ENCODE assay signal across 20 cellular contexts in the genomic region with DNA sequence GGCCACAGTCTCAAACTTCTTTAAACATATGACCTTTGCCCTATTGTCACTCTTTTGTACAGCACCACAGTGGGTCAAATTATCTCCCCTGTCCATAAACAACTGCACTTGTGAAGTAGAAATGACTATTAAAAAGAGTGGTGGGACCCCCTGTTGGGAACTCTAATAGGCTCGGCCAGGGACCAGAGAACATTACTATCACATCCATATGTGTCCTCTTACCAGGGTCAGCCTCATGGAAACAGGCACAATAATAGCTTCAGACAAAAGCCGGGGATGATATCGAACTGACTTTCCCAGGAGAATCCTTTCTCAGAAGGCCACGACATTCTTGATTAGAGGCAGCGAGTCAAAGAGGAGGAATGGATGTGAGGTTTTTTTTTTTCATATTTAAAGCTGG.
A peak's percentile ranks its signal among the peaks of the same experiment; 100 is the strongest.
DNase-seq lines count a peak whose midpoint lies in the region; TF ChIP-seq lines count a peak whose summit lies in the region.
"Had no signal": no experiment of that assay in that cellular context is flagged by ENCODE, and none has a peak within 500 bp of the region (broad histone marks: within the 10 kb centered on the region; RNA-seq: fewer than 3 reads in every experiment).

No MANE protein-coding gene starts in this region.

- H3K36me3 Mint-ChIP-seq in activated CD4-positive, alpha-beta T cell treated with anti-CD3 and anti-CD28 coated beads, Interleukin-2, amount 10 ng/mL, durations not matched to agents 7 days and 5 days (ENCODE audit: low read depth): no peaks in the 10 kb centered on the region
- no peaks in the 10 kb centered on the region for H3K36me3 Mint-ChIP-seq in HFFc6 (ENCODE audit: low read depth)
- H3K36me3 Mint-ChIP-seq: CD14-positive monocyte had no signal

- H3K27me3 Mint-ChIP-seq in activated CD4-positive, alpha-beta T cell treated with anti-CD3 and anti-CD28 coated beads, Interleukin-2, amount 10 ng/mL, durations not matched to agents 7 days and 5 days: peaks cover 2% of the 10 kb centered on the region
- H3K27me3 Mint-ChIP-seq in HFFc6 (ENCODE audit: insufficient read depth): peaks cover 2% of the 10 kb centered on the region; the same call in 1 of the 2 replicates

- H3K9ac ChIP-seq in skeletal muscle tissue (ENCODE audit: low read depth in 1 of 3, low read length in 3 of 3): no peak overlapping the region
- H3K9ac ChIP-seq: GM23248, KMS-11 had no signal

- H3K4me3 Mint-ChIP-seq in activated CD4-positive, alpha-beta T cell treated with anti-CD3 and anti-CD28 coated beads, Interleukin-2, amount 10 ng/mL, durations not matched to agents 7 days and 5 days: no peak overlapping the region
- no peak overlapping the region for H3K4me3 Mint-ChIP-seq in HFFc6
- H3K4me3 Mint-ChIP-seq: CD14-positive monocyte; T-helper 1 cell treated with Interleukin-12 subunit alpha and Interleukin-12 subunit beta and Interleukin-4 antibody, amounts not matched to agents 30 μg/mL and 1 μg/mL, for 36 hours had no signal

- H3K4me3 ChIP-seq in skeletal muscle tissue (ENCODE audit: low read length in 3 of 3) (no peak overlapping the region), thyroid gland (replicated peaks in 1 of 3) (no peak overlapping the region)
- H3K4me3 ChIP-seq: GM23248, Peyer's patch, SJSA1 had no signal

- TF ChIP-seq CTCF in HFFc6 (IDR thresholded peaks at IDR 0.05): no peak
- no peak for TF ChIP-seq CTCF in thyroid gland (IDR thresholded peaks at IDR 0.05)

- H3K9me3 ChIP-seq in skeletal muscle tissue (ENCODE audit: control insufficient read depth in 3 of 3, low read length in 3 of 3) (no peaks in the 10 kb centered on the region), thyroid gland (no peaks in the 10 kb centered on the region)
- H3K9me3 ChIP-seq: Peyer's patch, SJSA1 had no signal

- H3K27me3 ChIP-seq in skeletal muscle tissue (ENCODE audit: control insufficient read depth in 3 of 3, insufficient read depth in 3 of 3, low read length in 3 of 3) (no peaks in the 10 kb centered on the region), thyroid gland (no peaks in the 10 kb centered on the region)
- H3K27me3 ChIP-seq: Peyer's patch, SJSA1 had no signal

- CTCF ChIA-PET in activated CD4-positive, alpha-beta T cell treated with anti-CD3 and anti-CD28 coated beads, Interleukin-2, amount 10 ng/mL, durations not matched to agents 7 days and 5 days (lab: Charles Lee): no interaction called here

- no peaks in the 10 kb centered on the region for H3K4me1 Mint-ChIP-seq in activated CD4-positive, alpha-beta T cell treated with anti-CD3 and anti-CD28 coated beads, Interleukin-2, amount 10 ng/mL, durations not matched to agents 7 days and 5 days
- no peaks in the 10 kb centered on the region for H3K4me1 Mint-ChIP-seq in HFFc6 (ENCODE audit: low read depth)
- H3K4me1 Mint-ChIP-seq: CD14-positive monocyte had no signal

- intact Hi-C loops in thyroid gland (cut with DNase I): no loop called here

- H3K9me3 Mint-ChIP-seq in activated CD4-positive, alpha-beta T cell treated with anti-CD3 and anti-CD28 coated beads, Interleukin-2, amount 10 ng/mL, durations not matched to agents 7 days and 5 days: no peaks in the 10 kb centered on the region
- peaks cover 6% of the 10 kb centered on the region for H3K9me3 Mint-ChIP-seq in HFFc6
- H3K9me3 Mint-ChIP-seq: T-helper 1 cell treated with Interleukin-12 subunit alpha and Interleukin-12 subunit beta and Interleukin-4 antibody, amounts not matched to agents 30 μg/mL and 1 μg/mL, for 36 hours had no signal

- H3K27ac Mint-ChIP-seq in activated CD4-positive, alpha-beta T cell treated with anti-CD3 and anti-CD28 coated beads, Interleukin-2, amount 10 ng/mL, durations not matched to agents 7 days and 5 days: no peak overlapping the region
- H3K27ac Mint-ChIP-seq in HFFc6: no peak overlapping the region
- H3K27ac Mint-ChIP-seq: CD14-positive monocyte; T-helper 1 cell treated with Interleukin-12 subunit alpha and Interleukin-12 subunit beta and Interleukin-4 antibody, amounts not matched to agents 30 μg/mL and 1 μg/mL, for 36 hours had no signal

- DNase-seq in NCI-H345 (lab: John Stamatoyannopoulos, UW): peak; percentile 31
- DNase-seq in NCI-H345 treated with DMSO at 0.1 percent for 48 hours (lab: John Stamatoyannopoulos, UW; ENCODE audit: unreplicated experiment): no peak
- peak; percentile 24 to 75 for DNase-seq in NCI-H1930 (lab: John Stamatoyannopoulos, UW)
- peak; percentile 90 for DNase-seq in NCI-H748 treated with DMSO at 0.1 percent for 48 hours (lab: John Stamatoyannopoulos, UW)
- DNase-seq in activated CD4-positive, alpha-beta T cell treated with anti-CD3 and anti-CD28 coated beads, Interleukin-2, amount 10 ng/mL, durations not matched to agents 7 days and 5 days: no peak
- DNase-seq in HFFc6: no peak
- DNase-seq in thyroid gland: no peak
- DNase-seq: 8988T, GF-D8, GM23248, HCEC 1CT, NCI-H1694 treated with DMSO at 0.1 percent for 48 hours, NCI-H510A treated with DMSO at 0.1 percent for 48 hours, Peyer's patch had no signal

- H3K27ac ChIP-seq in skeletal muscle tissue (ENCODE audit: low read depth, low read length): peak overlapping the region; percentile 14
- H3K27ac ChIP-seq in thyroid gland: no peak overlapping the region
- H3K27ac ChIP-seq: GM23248, HL-60, KMS-11, Peyer's patch, SJSA1 had no signal

- H3K4me1 ChIP-seq in skeletal muscle tissue (ENCODE audit: control insufficient read depth in 3 of 3, insufficient read depth in 3 of 3, low read length in 3 of 3) (peaks cover 9 to 30% (median 27%) of the 10 kb centered on the region in 3 donors), thyroid gland (no peaks in the 10 kb centered on the region)
- H3K4me1 ChIP-seq: Peyer's patch had no signal

- no peaks in the 10 kb centered on the region for H3K36me3 ChIP-seq in skeletal muscle tissue (ENCODE audit: control insufficient read depth in 3 of 3, insufficient read depth in 3 of 3, low read length in 3 of 3)
- H3K36me3 ChIP-seq in thyroid gland: no peaks in the 10 kb centered on the region
- H3K36me3 ChIP-seq: Peyer's patch, SJSA1 had no signal

- TF ChIP-seq POLR2A in thyroid gland (IDR thresholded peaks at IDR 0.05): no peak

- POLR2A ChIA-PET in activated CD4-positive, alpha-beta T cell treated with anti-CD3 and anti-CD28 coated beads, Interleukin-2, amount 10 ng/mL, durations not matched to agents 7 days and 5 days (lab: Charles Lee): no interaction called here

- WGBS in thyroid gland, 2 donors: 65 to 70% methylated on average over 5 of the region's 5 CpGs

Comparison
In these comparisons a context has a peak if more than half of its experiments do, and no peak if none do; other contexts are left out.
1. DNase-seq: peak in NCI-H345 (single experiment), NCI-H1930 (2 of 2) and NCI-H748 treated with DMSO at 0.1 percent for 48 hours (single experiment); none in NCI-H345 treated with DMSO at 0.1 percent for 48 hours (single experiment), activated CD4-positive, alpha-beta T cell treated with anti-CD3 and anti-CD28 coated beads, Interleukin-2, amount 10 ng/mL, durations not matched to agents 7 days and 5 days (single experiment), HFFc6 (single experiment) and thyroid gland (0 of 2).